ENCODE assay signal across 13 cellular contexts in the genomic region with DNA sequence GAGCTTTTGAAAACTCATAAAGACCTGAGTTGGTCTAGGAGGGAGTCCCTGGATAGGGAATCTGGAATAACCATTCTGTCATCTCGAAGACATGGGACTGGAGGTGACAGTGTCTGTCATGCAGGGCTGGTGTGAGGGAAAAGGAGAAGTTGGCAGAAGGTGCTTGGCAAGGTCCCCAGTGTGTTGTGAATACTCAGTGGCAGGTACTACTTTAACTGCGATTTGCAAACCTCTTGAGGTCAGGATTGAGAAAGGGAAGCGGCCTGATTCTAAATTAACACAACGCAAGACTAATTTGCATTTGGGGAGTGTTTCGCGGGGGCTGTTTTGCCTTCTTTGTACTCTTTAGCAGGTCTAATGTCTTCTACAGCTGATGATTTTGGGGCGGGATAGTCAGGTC.
DNase-seq lines count a peak whose midpoint lies in the region; ATAC-seq, FAIRE-seq and TF ChIP-seq lines count a peak whose summit lies in the region.
"Had no signal": no experiment of that assay in that cellular context is flagged by ENCODE, and none has a peak within 500 bp of the region (broad histone marks: within the 10 kb centered on the region; RNA-seq: fewer than 3 reads in every experiment).

No MANE protein-coding gene starts in this region.

- no peak for TF ChIP-seq CTCF in GM12864 (IDR thresholded peaks at IDR 0.05; ENCODE audit: low read depth, low read length, missing control alignments)

- peak; percentile 63 for DNase-seq in GM12864 (ENCODE audit: low read depth)
- no peak for DNase-seq in GM19239 (ENCODE audit: insufficient read length, low spot score)
- no peak for DNase-seq in RCC 7860 (ENCODE audit: low spot score)
- DNase-seq in stimulated activated effector memory CD8-positive, alpha-beta T cell treated with anti-CD3 and anti-CD28 coated beads, Interleukin-12 subunit alpha, Interleukin-12 subunit beta, amount 100 ng/mL, for 72 hours (ENCODE audit: low spot score in 2 of 2): no peak
- no peak for DNase-seq in kidney glomerular epithelial cell (lab: John Stamatoyannopoulos, UW)
- DNase-seq in SIG-M5 treated with dmso at 0.1 percent for 504 hours (lab: John Stamatoyannopoulos, UW; ENCODE audit: unreplicated experiment): no peak
- DNase-seq: activated CD4-positive, alpha-beta T cell treated with anti-CD3 and anti-CD28 coated beads, Interleukin-2, amount 50 U/mL, for 4 hours; activated naive CD8-positive, alpha-beta T cell treated with anti-CD3 and anti-CD28 coated beads, Interleukin-2, amount 10 ng/mL, durations not matched to agents 7 days and 5 days; H9; NCI-H526 treated with DMSO at 0.1 percent for 48 hours; upper lobe of left lung had no signal

- no peaks in the 10 kb centered on the region for H3K36me3 Mint-ChIP-seq in stimulated activated effector memory CD8-positive, alpha-beta T cell treated with anti-CD3 and anti-CD28 coated beads, Interleukin-12 subunit alpha, Interleukin-12 subunit beta, amount 100 ng/mL, for 72 hours
- H3K36me3 Mint-ChIP-seq: activated naive CD8-positive, alpha-beta T cell treated with anti-CD3 and anti-CD28 coated beads, Interleukin-2, amount 10 ng/mL, durations not matched to agents 7 days and 5 days had no signal

- H3K27ac Mint-ChIP-seq in stimulated activated effector memory CD8-positive, alpha-beta T cell treated with anti-CD3 and anti-CD28 coated beads, Interleukin-12 subunit alpha, Interleukin-12 subunit beta, amount 100 ng/mL, for 72 hours: no peak overlapping the region
- H3K27ac Mint-ChIP-seq: activated naive CD8-positive, alpha-beta T cell treated with anti-CD3 and anti-CD28 coated beads, Interleukin-2, amount 10 ng/mL, durations not matched to agents 7 days and 5 days; H9 had no signal

- peaks cover 3% of the 10 kb centered on the region for H3K9me3 Mint-ChIP-seq in stimulated activated effector memory CD8-positive, alpha-beta T cell treated with anti-CD3 and anti-CD28 coated beads, Interleukin-12 subunit alpha, Interleukin-12 subunit beta, amount 100 ng/mL, for 72 hours
- H3K9me3 Mint-ChIP-seq: activated naive CD8-positive, alpha-beta T cell treated with anti-CD3 and anti-CD28 coated beads, Interleukin-2, amount 10 ng/mL, durations not matched to agents 7 days and 5 days; H9 had no signal

- FAIRE-seq in GM19239 (lab: Jason Lieb, UNC) (peak; percentile 91), RCC 7860 (lab: Jason Lieb, UNC) (no peak)

- ATAC-seq in HG02623 (IDR thresholded peaks at IDR 0.05; ENCODE audit: unreplicated experiment) (peak; percentile 34), HG03457 (IDR thresholded peaks at IDR 0.05; ENCODE audit: unreplicated experiment) (peak; percentile 51)
- no peak for ATAC-seq in stimulated activated effector memory CD8-positive, alpha-beta T cell treated with anti-CD3 and anti-CD28 coated beads, Interleukin-12 subunit alpha, Interleukin-12 subunit beta, amount 100 ng/mL, for 72 hours

- H3K4me1 Mint-ChIP-seq in stimulated activated effector memory CD8-positive, alpha-beta T cell treated with anti-CD3 and anti-CD28 coated beads, Interleukin-12 subunit alpha, Interleukin-12 subunit beta, amount 100 ng/mL, for 72 hours: no peaks in the 10 kb centered on the region

- no peak overlapping the region for H3K4me3 ChIP-seq in GM12864 (ENCODE audit: low read depth, low read length)
- H3K4me3 ChIP-seq: upper lobe of left lung had no signal

- H3K4me3 Mint-ChIP-seq in stimulated activated effector memory CD8-positive, alpha-beta T cell treated with anti-CD3 and anti-CD28 coated beads, Interleukin-12 subunit alpha, Interleukin-12 subunit beta, amount 100 ng/mL, for 72 hours: no peak overlapping the region
- H3K4me3 Mint-ChIP-seq: activated naive CD8-positive, alpha-beta T cell treated with anti-CD3 and anti-CD28 coated beads, Interleukin-2, amount 10 ng/mL, durations not matched to agents 7 days and 5 days; H9 had no signal
